ENCODE assay signal across 8 cellular contexts in genomic region chr22:38705235-38706100, GRCh38. TPM values are rescaled to one million over a fixed set of nuclear protein-coding genes. Genes with fewer than 3 reads are reported as not detected.
DNase-seq lines count a peak whose midpoint lies in the region; ATAC-seq and TF ChIP-seq lines count a peak whose summit lies in the region.

Gene GTPBP1 (plus strand): TSS chr22:38705944. CDS start chr22:38705956, 12 bp downstream.

- peak within 1 kb of the TSS; percentile 88 for H3K27ac ChIP-seq in caudate nucleus (ENCODE audit: low read depth, low read length)

- H3K36me3 Mint-ChIP-seq in activated B cell treated with CpG ODN at 0.5 μM for 24 hours (ENCODE audit: low read depth) (peaks cover 20% of the 10 kb centered on the region), immature natural killer cell (no peaks in the 10 kb centered on the region)

- peak; percentile 97 for TF ChIP-seq POLR2A in GM18951 (IDR thresholded peaks at IDR 0.05; ENCODE audit: extremely low read depth, insufficient read depth, insufficient read length)

- ATAC-seq in HG03196 (IDR thresholded peaks at IDR 0.05; ENCODE audit: unreplicated experiment): peak; percentile 65
- ATAC-seq in activated B cell treated with CpG ODN at 0.5 μM for 24 hours (ENCODE audit: low read depth): peak; percentile 79

- POLR2A ChIA-PET in activated B cell treated with CpG ODN at 0.5 μM for 24 hours (lab: Charles Lee): interaction anchor here (0.6 to 2.7 kb wide), 16 partner anchors 9 to 1824 kb away, joined by 3 to 22 read pairs (median 4); partner anchors contain the start of genes CBX7, PDXP, RPL3 and SUN2

- CTCF ChIA-PET in activated B cell treated with CpG ODN at 0.5 μM for 24 hours (lab: Charles Lee): interaction anchor here (1.2 to 2.4 kb wide), 2 partner anchors 24 to 653 kb away, joined by 3 to 10 read pairs; partner anchors contain the start of gene TOMM22

- H3K9me3 Mint-ChIP-seq in activated B cell treated with CpG ODN at 0.5 μM for 24 hours (no peaks in the 10 kb centered on the region), immature natural killer cell (no peaks in the 10 kb centered on the region)

- H3K27me3 Mint-ChIP-seq in activated B cell treated with CpG ODN at 0.5 μM for 24 hours (no peaks in the 10 kb centered on the region), immature natural killer cell (ENCODE audit: low read depth in 3 of 3) (peaks cover 16 to 28% (median 23%) of the 10 kb centered on the region in 3 donors)

- H3K4me1 Mint-ChIP-seq in activated B cell treated with CpG ODN at 0.5 μM for 24 hours (peaks cover 69% of the 10 kb centered on the region), immature natural killer cell (peaks cover 44 to 59% of the 10 kb centered on the region in 2 donors)

- no peak for TF ChIP-seq CTCF in activated B cell treated with CpG ODN at 0.5 μM for 24 hours (IDR thresholded peaks at IDR 0.05)

- intact Hi-C loops in activated B cell treated with CpG ODN at 0.5 μM for 24 hours (cut with micrococcal nuclease): loop anchor here (1.0 to 10.0 kb wide), 8 partner anchors 24 to 1339 kb away; partner anchors contain the start of genes DMC1, DNAL4, PICK1 and PLA2G6

- in situ Hi-C loops in GM18951 (cut with MboI; ENCODE audit: low sequenced_read_pairs, unreplicated experiment): no loop called here

- peak; percentile 98 for DNase-seq in AG08395 (ENCODE audit: low spot score)
- peak; percentile 99 for DNase-seq in NCI-H345 (lab: John Stamatoyannopoulos, UW)
- peak; percentile 82 for DNase-seq in activated B cell treated with CpG ODN at 0.5 μM for 24 hours
- DNase-seq in caudate nucleus (lab: John Stamatoyannopoulos, UW): peak; percentile 75 to 100 (median 100)
- peak; percentile 99 for DNase-seq in immature natural killer cell
- DNase-seq in smooth muscle cell of the brain vasculature (ENCODE audit: low read depth, low spot score): peak; percentile 100

- H3K27ac Mint-ChIP-seq in activated B cell treated with CpG ODN at 0.5 μM for 24 hours (peak within 1 kb of the TSS; percentile 85), immature natural killer cell (peak within 1 kb of the TSS; percentile 94 to 99 (median 98))

- peak within 1 kb of the TSS; percentile 88 for H3K4me3 Mint-ChIP-seq in activated B cell treated with CpG ODN at 0.5 μM for 24 hours
- H3K4me3 Mint-ChIP-seq in immature natural killer cell: peak within 1 kb of the TSS; percentile 92 to 95 (median 93)

RNA-seq across cellular contexts. Expression of gene GTPBP1, which starts in this region (rescaled TPM):
- 90.6 and 103 TPM in 2 replicates for total RNA-seq in activated B cell treated with CpG ODN at 0.5 μM for 24 hours
- 10 to 100 TPM; 13.0 to 35.5 (median 15.4) TPM for polyA plus RNA-seq in immature natural killer cell

Comparison
In these comparisons a context has a peak if more than half of its experiments do, and no peak if none do; other contexts are left out.
1. Peak in every context shown above with its lines: DNase-seq, ATAC-seq and H3K27ac ChIP-seq.